In genomic region chrX:30493348-30493747, GRCh38 we compare ENCODE assay signal across 25 cellular contexts.
"Had no signal": no experiment of that assay in that cellular context is flagged by ENCODE, and none has a peak within 500 bp of the region (broad histone marks: within the 10 kb centered on the region; RNA-seq: fewer than 3 reads in every experiment).

No MANE protein-coding gene starts in this region.

- H3K4me1 Mint-ChIP-seq: activated CD4-positive, alpha-beta memory T cell treated with anti-CD3 and anti-CD28 coated beads, Interleukin-2, amount 10 ng/mL, durations not matched to agents 7 days and 5 days; activated CD4-positive, alpha-beta T cell treated with anti-CD3 and anti-CD28 coated beads for 36 hours; activated T-helper 17 cell treated with anti-CD3 and anti-CD28 coated beads, Interleukin-2, amount 50 U/mL, for 72 hours; T-helper 17 cell had no signal

- ATAC-seq: activated CD4-positive, alpha-beta T cell treated with anti-CD3 and anti-CD28 coated beads for 36 hours; activated T-helper 17 cell treated with anti-CD3 and anti-CD28 coated beads, Interleukin-2, amount 50 U/mL, for 72 hours; T-helper 17 cell had no signal

- H3K36me3 Mint-ChIP-seq: activated naive CD8-positive, alpha-beta T cell had no signal

- H3K27me3 Mint-ChIP-seq: activated CD4-positive, alpha-beta memory T cell treated with anti-CD3 and anti-CD28 coated beads, Interleukin-2, amount 10 ng/mL, durations not matched to agents 7 days and 5 days; activated CD4-positive, alpha-beta T cell treated with anti-CD3 and anti-CD28 coated beads for 36 hours; activated naive CD8-positive, alpha-beta T cell; activated T-helper 17 cell treated with anti-CD3 and anti-CD28 coated beads, Interleukin-2, amount 50 U/mL, for 72 hours; T-helper 17 cell had no signal

- H3K4me3 Mint-ChIP-seq: activated CD4-positive, alpha-beta memory T cell treated with anti-CD3 and anti-CD28 coated beads, Interleukin-2, amount 10 ng/mL, durations not matched to agents 7 days and 5 days; activated CD4-positive, alpha-beta T cell treated with anti-CD3 and anti-CD28 coated beads for 36 hours; activated naive CD4-positive, alpha-beta T cell treated with anti-CD3 and anti-CD28 coated beads for 36 hours; activated naive CD8-positive, alpha-beta T cell; activated T-helper 17 cell treated with anti-CD3 and anti-CD28 coated beads, Interleukin-2, amount 50 U/mL, for 72 hours; T-helper 17 cell had no signal

- H3K27me3 ChIP-seq: brain microvascular endothelial cell, cardiac muscle cell had no signal

- H3K4me3 ChIP-seq: cardiac muscle cell, PC-9 had no signal

- H2AFZ ChIP-seq: PC-9 had no signal

- DNase-seq: activated CD4-positive, alpha-beta memory T cell treated with anti-CD3 and anti-CD28 coated beads, Interleukin-2, amount 10 ng/mL, durations not matched to agents 7 days and 5 days; activated CD4-positive, alpha-beta T cell treated with anti-CD3 and anti-CD28 coated beads for 36 hours; activated CD4-positive, alpha-beta T cell treated with anti-CD3 and anti-CD28 coated beads, Interleukin-2, amount 50 U/mL, for 1 hour; activated CD4-positive, CD25-positive, alpha-beta regulatory T cell; activated gamma-delta T cell; activated naive CD4-positive, alpha-beta T cell treated with anti-CD3 and anti-CD28 coated beads for 36 hours; activated T-cell treated with anti-CD3 and anti-CD28 coated beads for 4 hours; activated T-cell treated with anti-CD3 and anti-CD28 coated beads, Interleukin-2, amount 50 U/mL, for 48 hours; amygdala; brain microvascular endothelial cell; cerebellar nuclear complex; MM.1S; NCI-H1105 treated with DMSO at 0.1 percent for 48 hours; NCI-H1436 treated with DMSO at 0.1 percent for 48 hours; NCI-H187 treated with DMSO at 0.1 percent for 48 hours; NCI-H2081 treated with DMSO at 0.1 percent for 48 hours; NCI-H446; NCI-H524; PC-9; SIG-M5; T-helper 17 cell; T-helper 9 cell had no signal

- H3K27ac Mint-ChIP-seq: activated CD4-positive, alpha-beta memory T cell treated with anti-CD3 and anti-CD28 coated beads, Interleukin-2, amount 10 ng/mL, durations not matched to agents 7 days and 5 days; activated CD4-positive, alpha-beta T cell treated with anti-CD3 and anti-CD28 coated beads for 36 hours; activated naive CD4-positive, alpha-beta T cell treated with anti-CD3 and anti-CD28 coated beads for 36 hours; activated naive CD8-positive, alpha-beta T cell; activated T-helper 17 cell treated with anti-CD3 and anti-CD28 coated beads, Interleukin-2, amount 50 U/mL, for 72 hours; T-helper 17 cell had no signal

- H3K9me3 Mint-ChIP-seq: activated CD4-positive, alpha-beta memory T cell treated with anti-CD3 and anti-CD28 coated beads, Interleukin-2, amount 10 ng/mL, durations not matched to agents 7 days and 5 days; activated naive CD4-positive, alpha-beta T cell treated with anti-CD3 and anti-CD28 coated beads for 36 hours; activated T-helper 17 cell treated with anti-CD3 and anti-CD28 coated beads, Interleukin-2, amount 50 U/mL, for 72 hours had no signal

- H3K4me2 ChIP-seq: PC-9 had no signal

- H3K36me3 ChIP-seq: brain microvascular endothelial cell, cardiac muscle cell had no signal

- H3K27ac ChIP-seq: brain microvascular endothelial cell, cardiac muscle cell, PC-9 had no signal
